Comparison of ENCODE assay signal across 27 cellular contexts in genomic region chr20:52731086-52731485, GRCh38.
A peak's percentile ranks its signal among the peaks of the same experiment; 100 is the strongest.
DNase-seq lines count a peak whose midpoint lies in the region; ATAC-seq and TF ChIP-seq lines count a peak whose summit lies in the region.
"Had no signal": no experiment of that assay in that cellular context is flagged by ENCODE, and none has a peak within 500 bp of the region (broad histone marks: within the 10 kb centered on the region; RNA-seq: fewer than 3 reads in every experiment).

No MANE protein-coding gene starts in this region.

- H3K9me2 ChIP-seq in hepatocyte (replicated peaks; ENCODE audit: insufficient read depth), result no peaks in the 10 kb centered on the region

- H3K23ac ChIP-seq in neuronal stem cell (ENCODE audit: low read depth, low read length, poor library complexity), result no peak overlapping the region

- no peak overlapping the region for H3K4me3 ChIP-seq in hepatocyte
- H3K4me3 ChIP-seq in neuronal stem cell (ENCODE audit: low read length in 2 of 2), result no peak overlapping the region
- no peak overlapping the region for H3K4me3 ChIP-seq in spleen
- H3K4me3 ChIP-seq: heart left ventricle, lung, skin epidermis, thyroid gland had no signal

- no peak overlapping the region for H3K14ac ChIP-seq in neuronal stem cell (ENCODE audit: low read length)

- H2BK15ac ChIP-seq in neuronal stem cell (ENCODE audit: low read length), result no peak overlapping the region

- no peaks in the 10 kb centered on the region for H3K27me3 ChIP-seq in hepatocyte
- H3K27me3 ChIP-seq in neuronal stem cell (ENCODE audit: control insufficient read depth in 3 of 3, insufficient read depth in 3 of 3, low read depth in 1 of 3, low read length in 3 of 3), result no peaks in the 10 kb centered on the region
- H3K27me3 ChIP-seq in spleen (replicated peaks in 1 of 7), result no peaks in the 10 kb centered on the region
- H3K27me3 ChIP-seq: heart left ventricle, neutrophil, thyroid gland had no signal

- no peak overlapping the region for H3K4ac ChIP-seq in neuronal stem cell (ENCODE audit: low read length)

- H3K79me1 ChIP-seq in neuronal stem cell (ENCODE audit: low read depth, low read length), result no peaks in the 10 kb centered on the region

- no peaks in the 10 kb centered on the region for H3K79me2 ChIP-seq in hepatocyte

- H3K18ac ChIP-seq in neuronal stem cell (ENCODE audit: low read length), result no peak overlapping the region

- TF ChIP-seq POLR2A in spleen (IDR thresholded peaks at IDR 0.05), result no peak

- ATAC-seq in GM18519 (IDR thresholded peaks at IDR 0.05; ENCODE audit: low FRiP score, unreplicated experiment), result no peak
- ATAC-seq: CD8-positive, alpha-beta T cell; heart left ventricle had no signal

- intact Hi-C loops in spleen (cut with DNase I; ENCODE audit: low total_unique reads), result no loop called here

- H3K36me3 ChIP-seq in hepatocyte (replicated peaks; ENCODE audit: insufficient read depth, low read depth), result no peaks in the 10 kb centered on the region
- H3K36me3 ChIP-seq in neuronal stem cell (replicated peaks in 1 of 2; ENCODE audit: control insufficient read depth in 2 of 2, insufficient read depth in 2 of 2, low read length in 2 of 2), result no peaks in the 10 kb centered on the region
- H3K36me3 ChIP-seq in spleen, result no peaks in the 10 kb centered on the region
- H3K36me3 ChIP-seq: heart left ventricle, neutrophil, thyroid gland had no signal

- H3K27ac ChIP-seq in hepatocyte, result no peak overlapping the region
- H3K27ac ChIP-seq in neuronal stem cell (replicated peaks; ENCODE audit: low read length), result no peak overlapping the region
- H3K27ac ChIP-seq in spleen, result no peak overlapping the region
- H3K27ac ChIP-seq: 22Rv1, heart left ventricle, neutrophil, skin epidermis, thyroid gland had no signal

- H2BK5ac ChIP-seq in neuronal stem cell (ENCODE audit: low read length), result no peak overlapping the region

- no peaks in the 10 kb centered on the region for H4K20me1 ChIP-seq in hepatocyte (ENCODE audit: insufficient read depth, poor library complexity, severe bottlenecking)

- peak; percentile 7 for DNase-seq in DMS153 (lab: John Stamatoyannopoulos, UW)
- DNase-seq in DMS153 treated with DMSO at 0.1 percent for 48 hours (lab: John Stamatoyannopoulos, UW; ENCODE audit: unreplicated experiment), result no peak
- DNase-seq in NCI-H69 (lab: John Stamatoyannopoulos, UW), result peak; percentile 14
- DNase-seq in hepatocyte (ENCODE audit: low spot score), result peak; percentile 6
- peak; percentile 35 for DNase-seq in neuronal stem cell (ENCODE audit: low spot score)
- no peak for DNase-seq in spleen
- no peak for DNase-seq in stimulated activated CD4-positive, alpha-beta T cell treated with anti-CD3 and anti-CD28 coated beads, Interleukin-4, amount 100 ng/mL, for 24 hours
- DNase-seq: activated CD4-positive, alpha-beta T cell treated with anti-CD3 and anti-CD28 coated beads for 4 hours; activated naive CD4-positive, alpha-beta T cell treated with anti-CD3 and anti-CD28 coated beads, Interleukin-2, amount 10 ng/mL, durations not matched to agents 7 days and 5 days; amygdala; CD8-positive, alpha-beta T cell; cortex of kidney; DMS79 treated with DMSO at 0.1 percent for 48 hours; heart left ventricle; IMR-90; NCI-H146; NCI-H226; SHP77 treated with DMSO at 0.1 percent for 48 hours; stimulated activated CD4-positive, alpha-beta T cell treated with anti-CD3 and anti-CD28 coated beads, Interleukin-4, amount 100 ng/mL, for 1 hour; stimulated activated naive CD4-positive, alpha-beta T cell treated with Interleukin-2 at 50 U/mL for 16 hours; SW 1271; thyroid gland had no signal

- no peak overlapping the region for H2AK5ac ChIP-seq in neuronal stem cell (ENCODE audit: low read depth, low read length)

- TF ChIP-seq CTCF in hepatocyte (IDR thresholded peaks at IDR 0.05; ENCODE audit: poor library complexity), result no peak
- TF ChIP-seq CTCF in spleen (IDR thresholded peaks at IDR 0.05 in 8 of 11, conservative IDR thresholded peaks at IDR 0.05 in 3 of 11), result no peak

- no peak overlapping the region for H2BK12ac ChIP-seq in neuronal stem cell (ENCODE audit: low read length)

- no peak overlapping the region for H2BK120ac ChIP-seq in neuronal stem cell (ENCODE audit: low read depth, low read length)

- H2AFZ ChIP-seq in hepatocyte (no peak overlapping the region), neuronal stem cell (ENCODE audit: low read length) (no peak overlapping the region)

- H3K9me3 ChIP-seq in hepatocyte (ENCODE audit: low read depth), result no peaks in the 10 kb centered on the region
- H3K9me3 ChIP-seq in neuronal stem cell (replicated peaks in 1 of 2; ENCODE audit: control insufficient read depth in 2 of 2, insufficient read depth in 1 of 2, low read depth in 1 of 2, low read length in 2 of 2), result peaks cover 0 to 3% of the 10 kb centered on the region in 2 donors
- H3K9me3 ChIP-seq in spleen, result peaks cover 0 to 33% (median 4%) of the 10 kb centered on the region in 8 donors
- H3K9me3 ChIP-seq: neutrophil, thyroid gland had no signal

- no peak overlapping the region for H4K91ac ChIP-seq in neuronal stem cell (ENCODE audit: low read depth, low read length, poor library complexity)

- no peaks in the 10 kb centered on the region for H3K4me1 ChIP-seq in hepatocyte (ENCODE audit: insufficient read depth)
- H3K4me1 ChIP-seq in neuronal stem cell (ENCODE audit: control insufficient read depth in 2 of 2, insufficient read depth in 1 of 2, low read depth in 1 of 2, low read length in 2 of 2), result peaks cover 0 to 3% of the 10 kb centered on the region in 2 donors
- H3K4me1 ChIP-seq in spleen, result no peaks in the 10 kb centered on the region
- H3K4me1 ChIP-seq: heart left ventricle, thyroid gland had no signal

- WGBS in hepatocyte (ENCODE audit: low lambda C conversion rate, missing lambda C conversion rate), result 42% methylated on average over 3 of the region's 3 CpGs
- no CpG with 5 or more reads among the region's 3 CpGs for WGBS in neuronal stem cell (ENCODE audit: extremely low coverage in 2 of 2, insufficient read length in 2 of 2, insufficient replicate concordance in 1 of 2), 2 donors
- WGBS in spleen, 5 donors, result 37 to 58% (median 48%) methylated on average over 3 of the region's 3 CpGs

- H4K8ac ChIP-seq in neuronal stem cell (ENCODE audit: low read depth, low read length), result no peak overlapping the region

- H3K4me2 ChIP-seq in hepatocyte (no peak overlapping the region), neuronal stem cell (ENCODE audit: insufficient read depth, low read length, poor library complexity, severe bottlenecking) (no peak overlapping the region)

- H3K9ac ChIP-seq in neuronal stem cell (ENCODE audit: low read depth, low read length, poor library complexity), result no peak overlapping the region

Comparison
In these comparisons a context has a peak if more than half of its experiments do, and no peak if none do; other contexts are left out.
1. DNase-seq: peak in DMS153 (single experiment), NCI-H69 (single experiment), hepatocyte (single experiment) and neuronal stem cell (single experiment); none in DMS153 treated with DMSO at 0.1 percent for 48 hours (single experiment), spleen (single experiment) and stimulated activated CD4-positive, alpha-beta T cell treated with anti-CD3 and anti-CD28 coated beads, Interleukin-4, amount 100 ng/mL, for 24 hours (single experiment).